Comparison of ENCODE assay signal across 15 cellular contexts in genomic region chr7:157682064-157682945, GRCh38.
"Had no signal": no experiment of that assay in that cellular context is flagged by ENCODE, and none has a peak within 500 bp of the region (broad histone marks: within the 10 kb centered on the region; RNA-seq: fewer than 3 reads in every experiment).

No MANE protein-coding gene starts in this region.

- ATAC-seq: activated T-cell treated with anti-CD3 and anti-CD28 coated beads, Interleukin-2, amount 50 U/mL, for 72 hours; gastrocnemius medialis; left ventricle myocardium superior; sciatic nerve; T-cell; WTC11 had no signal

- H3K9me3 Mint-ChIP-seq: activated CD4-positive, alpha-beta T cell treated with anti-CD3 and anti-CD28 coated beads, Interleukin-2, amount 10 ng/mL, durations not matched to agents 7 days and 5 days; activated T-cell treated with anti-CD3 and anti-CD28 coated beads, Interleukin-2, amount 50 U/mL, for 72 hours; T-cell had no signal

- H3K36me3 ChIP-seq: gastrocnemius medialis, prostate gland, suprapubic skin had no signal

- H3K4me3 ChIP-seq: gastrocnemius medialis, prostate gland, suprapubic skin had no signal

- H3K27ac Mint-ChIP-seq: activated CD4-positive, alpha-beta T cell treated with anti-CD3 and anti-CD28 coated beads, Interleukin-2, amount 10 ng/mL, durations not matched to agents 7 days and 5 days; activated T-cell treated with anti-CD3 and anti-CD28 coated beads, Interleukin-2, amount 50 U/mL, for 72 hours; T-cell; WTC11 had no signal

- H3K36me3 Mint-ChIP-seq: T-cell had no signal

- H3K9me3 ChIP-seq: gastrocnemius medialis, prostate gland, suprapubic skin had no signal

- DNase-seq: activated CD4-positive, alpha-beta T cell treated with anti-CD3 and anti-CD28 coated beads, Interleukin-2, amount 10 ng/mL, durations not matched to agents 7 days and 5 days; activated naive CD4-positive, alpha-beta T cell; activated T-cell treated with anti-CD3 and anti-CD28 coated beads, Interleukin-2, amount 50 U/mL, for 72 hours; aorta; left ventricle myocardium superior; mesenchymal stem cell; nucleus accumbens; stimulated activated naive CD4-positive, alpha-beta T cell treated with Interleukin-2 at 50 U/mL for 16 hours had no signal

- H3K4me3 Mint-ChIP-seq: activated CD4-positive, alpha-beta T cell treated with anti-CD3 and anti-CD28 coated beads, Interleukin-2, amount 10 ng/mL, durations not matched to agents 7 days and 5 days; activated T-cell treated with anti-CD3 and anti-CD28 coated beads, Interleukin-2, amount 50 U/mL, for 72 hours had no signal

- FAIRE-seq: bronchial epithelial cell had no signal

- H3K4me1 ChIP-seq: gastrocnemius medialis, prostate gland had no signal

- H3K27ac ChIP-seq: gastrocnemius medialis, prostate gland, suprapubic skin had no signal
